Comparison of ENCODE assay signal across 8 cellular contexts in the genomic region with DNA sequence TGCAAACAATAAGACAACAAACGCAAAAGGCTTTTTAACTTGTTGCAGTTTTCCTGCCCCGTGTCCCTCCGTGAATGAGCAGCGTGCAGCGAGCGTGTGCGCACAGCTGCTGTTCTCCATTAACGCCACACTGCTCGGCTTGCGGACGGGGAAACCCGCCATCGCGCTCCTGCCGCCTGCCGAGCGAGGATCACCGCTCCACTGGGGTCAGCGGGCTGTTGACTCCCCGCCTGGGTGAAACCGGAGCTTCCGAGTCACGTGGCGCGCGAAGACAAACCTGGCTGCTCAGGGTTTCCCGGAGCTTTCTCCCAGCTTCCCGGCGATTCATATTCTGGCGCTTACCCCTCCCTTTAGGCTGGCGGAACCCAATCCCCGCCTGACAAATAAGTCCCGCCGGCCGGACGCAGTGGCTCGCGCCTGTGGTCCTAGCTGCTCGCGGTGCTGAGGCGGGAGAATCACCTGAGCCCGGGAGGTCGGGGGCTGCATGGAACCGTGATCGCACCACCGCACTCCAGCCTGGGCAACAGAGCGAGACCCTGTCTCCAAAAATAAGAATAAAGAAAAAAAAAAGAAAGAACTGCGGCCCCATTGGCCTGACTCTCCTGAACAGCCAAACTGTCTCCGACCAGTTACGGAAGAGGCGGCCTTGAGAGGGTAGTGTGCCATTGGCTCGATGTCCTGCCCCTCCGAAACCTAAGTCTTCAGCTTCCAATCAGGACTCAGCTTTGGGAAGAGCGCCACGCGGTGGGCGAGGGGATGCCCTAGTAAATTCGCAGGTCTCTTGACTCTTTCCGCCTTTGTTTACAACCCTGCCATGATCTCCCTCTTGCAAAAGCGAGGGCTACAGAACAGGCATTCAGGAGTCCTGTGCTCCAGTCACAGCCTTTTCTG. TPM values are rescaled to one million over a fixed set of nuclear protein-coding genes. Genes with fewer than 3 reads are reported as not detected.
DNase-seq lines count a peak whose midpoint lies in the region; ATAC-seq, FAIRE-seq and TF ChIP-seq lines count a peak whose summit lies in the region.

Gene CREB3L4 (plus strand): TSS at position 794 of the 891 bp plus-strand sequence. CDS start 624 bp downstream, outside the sequence.

- H3K4me3 ChIP-seq in mesodermal cell (ENCODE audit: extremely low read depth, insufficient read depth, low read length, poor library complexity, severe bottlenecking), result peak within 1 kb of the TSS; percentile 61

- FAIRE-seq in D721Med (lab: Jason Lieb, UNC) (peak; percentile 29), endometrium (lab: Jason Lieb, UNC) (peak; percentile 90)

- DNase-seq in D721Med (ENCODE audit: insufficient read length, low spot score) (peak; percentile 85), HUDEP-2 (lab: John Stamatoyannopoulos, UW; ENCODE audit: unreplicated experiment in 76 of 76) (peak in 75 of 76 experiments; percentile 24 to 94 (median 85)), NOMO-1 treated with DMSO at 0.1 percent for 48 hours (lab: John Stamatoyannopoulos, UW; ENCODE audit: unreplicated experiment) (peak; percentile 99)
- peak; percentile 92 for DNase-seq in activated CD8-positive, alpha-beta memory T cell treated with anti-CD3 and anti-CD28 coated beads, Interleukin-2, amount 10 ng/mL, durations not matched to agents 7 days and 5 days
- DNase-seq in stimulated activated CD8-positive, alpha-beta memory T cell treated with anti-CD3 and anti-CD28 coated beads, Interleukin-2, amount 100 ng/mL, for 48 hours (ENCODE audit: low read depth in 2 of 2), result peak; percentile 61 to 73

- H3K9me3 Mint-ChIP-seq in activated CD8-positive, alpha-beta memory T cell treated with anti-CD3 and anti-CD28 coated beads, Interleukin-2, amount 10 ng/mL, durations not matched to agents 7 days and 5 days (ENCODE audit: low read depth), result no peaks in the 10 kb centered on the region

- H3K9me3 ChIP-seq in mesodermal cell (ENCODE audit: control insufficient read depth, low read length), result no peaks in the 10 kb centered on the region

- peaks cover 8% of the 10 kb centered on the region for H3K4me1 ChIP-seq in mesodermal cell (ENCODE audit: control insufficient read depth, insufficient read depth, low read length, poor library complexity, severe bottlenecking)

- peaks cover 3% of the 10 kb centered on the region for H3K36me3 Mint-ChIP-seq in activated CD8-positive, alpha-beta memory T cell treated with anti-CD3 and anti-CD28 coated beads, Interleukin-2, amount 10 ng/mL, durations not matched to agents 7 days and 5 days

- peaks cover 50% of the 10 kb centered on the region for H3K4me1 Mint-ChIP-seq in activated CD8-positive, alpha-beta memory T cell treated with anti-CD3 and anti-CD28 coated beads, Interleukin-2, amount 10 ng/mL, durations not matched to agents 7 days and 5 days

- 1% methylated on average over 50 to 55 of the region's 60 CpGs for WGBS in mesodermal cell (ENCODE audit: insufficient coverage in 2 of 2), 2 experiments

- ATAC-seq in GM21390 (IDR thresholded peaks at IDR 0.05; ENCODE audit: unreplicated experiment), result peak; percentile 61
- peak; percentile 86 for ATAC-seq in activated CD8-positive, alpha-beta memory T cell treated with anti-CD3 and anti-CD28 coated beads, Interleukin-2, amount 10 ng/mL, durations not matched to agents 7 days and 5 days

- CTCF ChIA-PET in activated CD8-positive, alpha-beta memory T cell treated with anti-CD3 and anti-CD28 coated beads, Interleukin-2, amount 10 ng/mL, durations not matched to agents 7 days and 5 days (lab: Charles Lee), result interaction anchor here (0.6 to 5.6 kb wide), 16 partner anchors 9 to 434 kb away, joined by 3 to 58 read pairs (median 4); partner anchors contain the start of genes CRTC2, DENND4B, GATAD2B and JTB

- TF ChIP-seq CTCF in D721Med (IDR thresholded peaks at IDR 0.05; ENCODE audit: insufficient read depth, missing control alignments), result peak; percentile 64

- H3K27me3 Mint-ChIP-seq in activated CD8-positive, alpha-beta memory T cell treated with anti-CD3 and anti-CD28 coated beads, Interleukin-2, amount 10 ng/mL, durations not matched to agents 7 days and 5 days, result no peaks in the 10 kb centered on the region

- peak within 1 kb of the TSS; percentile 96 for H3K27ac Mint-ChIP-seq in activated CD8-positive, alpha-beta memory T cell treated with anti-CD3 and anti-CD28 coated beads, Interleukin-2, amount 10 ng/mL, durations not matched to agents 7 days and 5 days

- peak within 1 kb of the TSS; percentile 97 for H3K4me3 Mint-ChIP-seq in activated CD8-positive, alpha-beta memory T cell treated with anti-CD3 and anti-CD28 coated beads, Interleukin-2, amount 10 ng/mL, durations not matched to agents 7 days and 5 days

- H3K36me3 ChIP-seq in mesodermal cell (ENCODE audit: control insufficient read depth, insufficient read depth, low read length), result no peaks in the 10 kb centered on the region

- peak within 1 kb of the TSS; percentile 95 for H3K27ac ChIP-seq in mesodermal cell (ENCODE audit: low read depth, low read length, severe bottlenecking)

RNA-seq across cellular contexts. Expression of gene CREB3L4, which starts in this region (rescaled TPM):
- 1 to 10 TPM; 6.3 to 8.5 TPM for total RNA-seq in activated CD8-positive, alpha-beta memory T cell treated with anti-CD3 and anti-CD28 coated beads, Interleukin-2, amount 10 ng/mL, durations not matched to agents 7 days and 5 days
- 19.5 TPM for polyA plus RNA-seq in mesodermal cell (2013, experiment 1 of 2)
- polyA plus RNA-seq in mesodermal cell (2013, experiment 2 of 2), result 17.7 TPM

Comparison
In these comparisons a context has a peak if more than half of its experiments do, and no peak if none do; other contexts are left out.
1. Peak in every context shown above with its lines: DNase-seq, ATAC-seq, H3K4me3 ChIP-seq and H3K27ac ChIP-seq.